1 cellular context compared by ENCODE assay signal in genomic region chr2:26008851-26009566, GRCh38.
TF ChIP-seq lines count a peak whose summit lies in the region.

No MANE protein-coding gene starts in this region.

TF ChIP-seq in HepG2, 621 proteins besides CTCF, POLR2A, EP300 and RAD21 (continued from another document):
- TF ChIP-seq MYPOP (CRISPR knock-in tag; IDR thresholded peaks at IDR 0.05) (no peak), ZFP36 (IDR thresholded peaks at IDR 0.05; ENCODE audit: borderline replicate concordance, low read depth, low read length, partially characterized antibody) (no peak), CREB3 (CRISPR knock-in tag; IDR thresholded peaks at IDR 0.05) (no peak), NFIB (CRISPR knock-in tag; IDR thresholded peaks at IDR 0.05; ENCODE audit: borderline replicate concordance) (no peak), IKZF4 (CRISPR knock-in tag; IDR thresholded peaks at IDR 0.05; ENCODE audit: borderline replicate concordance, low read depth, not compliant biosample characterization) (no peak), CEBPB (IDR thresholded peaks at IDR 0.05; ENCODE audit: borderline replicate concordance, low read depth, low read length) (0 out of 2 replicates have a peak, but pooled peaks have one; percentile 1), FOSL2 (CRISPR knock-in tag; IDR thresholded peaks at IDR 0.05) (peak; percentile 43; the same call in 1 of the 2 replicates), KMT2A (CRISPR knock-in tag; IDR thresholded peaks at IDR 0.05) (no peak), MAFF (IDR thresholded peaks at IDR 0.05; ENCODE audit: low read depth, low read length) (peak; percentile 55; the same call in 1 of the 2 replicates), HDAC1 (CRISPR knock-in tag; IDR thresholded peaks at IDR 0.05) (no peak), MIXL1 (CRISPR knock-in tag; IDR thresholded peaks at IDR 0.05) (no peak), SIX4 (CRISPR knock-in tag; IDR thresholded peaks at IDR 0.05) (no peak), HDAC6 (IDR thresholded peaks at IDR 0.05; ENCODE audit: low read depth, low read length) (no peak), ARID3A (IDR thresholded peaks at IDR 0.05; ENCODE audit: low read depth, low read length) (no peak), TGIF2 (CRISPR knock-in tag; IDR thresholded peaks at IDR 0.05) (0 out of 2 replicates have a peak, but pooled peaks have one; percentile 33), HDAC2 (CRISPR knock-in tag; IDR thresholded peaks at IDR 0.05) (no peak), NR2F6 (IDR thresholded peaks at IDR 0.05) (no peak), NR2F6 (CRISPR knock-in tag; IDR thresholded peaks at IDR 0.05) (no peak), EZH2 (conservative IDR thresholded peaks at IDR 0.05; ENCODE audit: low read depth, low read length) (no peak), GABPA (IDR thresholded peaks at IDR 0.05; ENCODE audit: low read depth, low read length) (no peak), GABPA (CRISPR knock-in tag; IDR thresholded peaks at IDR 0.05; ENCODE audit: low read depth) (no peak), ZNF441 (CRISPR knock-in tag; IDR thresholded peaks at IDR 0.05; ENCODE audit: borderline replicate concordance) (no peak), MAFK (conservative IDR thresholded peaks at IDR 0.05 in 1 of 2, IDR thresholded peaks at IDR 0.05 in 1 of 2; ENCODE audit: low read length in 2 of 2) (peak; percentile 51 to 59; a peak in 3 of 4 replicates), ZNF281 (CRISPR knock-in tag; IDR thresholded peaks at IDR 0.05; ENCODE audit: borderline replicate concordance) (no peak), RELA (CRISPR knock-in tag; IDR thresholded peaks at IDR 0.05) (no peak), BRD4 (CRISPR knock-in tag; IDR thresholded peaks at IDR 0.05) (no peak)
- TF ChIP-seq, protein P1, sequence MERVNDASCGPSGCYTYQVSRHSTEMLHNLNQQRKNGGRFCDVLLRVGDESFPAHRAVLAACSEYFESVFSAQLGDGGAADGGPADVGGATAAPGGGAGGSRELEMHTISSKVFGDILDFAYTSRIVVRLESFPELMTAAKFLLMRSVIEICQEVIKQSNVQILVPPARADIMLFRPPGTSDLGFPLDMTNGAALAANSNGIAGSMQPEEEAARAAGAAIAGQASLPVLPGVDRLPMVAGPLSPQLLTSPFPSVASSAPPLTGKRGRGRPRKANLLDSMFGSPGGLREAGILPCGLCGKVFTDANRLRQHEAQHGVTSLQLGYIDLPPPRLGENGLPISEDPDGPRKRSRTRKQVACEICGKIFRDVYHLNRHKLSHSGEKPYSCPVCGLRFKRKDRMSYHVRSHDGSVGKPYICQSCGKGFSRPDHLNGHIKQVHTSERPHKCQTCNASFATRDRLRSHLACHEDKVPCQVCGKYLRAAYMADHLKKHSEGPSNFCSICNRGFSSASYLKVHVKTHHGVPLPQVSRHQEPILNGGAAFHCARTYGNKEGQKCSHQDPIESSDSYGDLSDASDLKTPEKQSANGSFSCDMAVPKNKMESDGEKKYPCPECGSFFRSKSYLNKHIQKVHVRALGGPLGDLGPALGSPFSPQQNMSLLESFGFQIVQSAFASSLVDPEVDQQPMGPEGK (CRISPR knock-in tag; IDR thresholded peaks at IDR 0.05) = no peak
- TF ChIP-seq, protein P2, sequence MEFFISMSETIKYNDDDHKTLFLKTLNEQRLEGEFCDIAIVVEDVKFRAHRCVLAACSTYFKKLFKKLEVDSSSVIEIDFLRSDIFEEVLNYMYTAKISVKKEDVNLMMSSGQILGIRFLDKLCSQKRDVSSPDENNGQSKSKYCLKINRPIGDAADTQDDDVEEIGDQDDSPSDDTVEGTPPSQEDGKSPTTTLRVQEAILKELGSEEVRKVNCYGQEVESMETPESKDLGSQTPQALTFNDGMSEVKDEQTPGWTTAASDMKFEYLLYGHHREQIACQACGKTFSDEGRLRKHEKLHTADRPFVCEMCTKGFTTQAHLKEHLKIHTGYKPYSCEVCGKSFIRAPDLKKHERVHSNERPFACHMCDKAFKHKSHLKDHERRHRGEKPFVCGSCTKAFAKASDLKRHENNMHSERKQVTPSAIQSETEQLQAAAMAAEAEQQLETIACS (CRISPR knock-in tag; IDR thresholded peaks at IDR 0.05) = no peak
- TF ChIP-seq, protein P3, sequence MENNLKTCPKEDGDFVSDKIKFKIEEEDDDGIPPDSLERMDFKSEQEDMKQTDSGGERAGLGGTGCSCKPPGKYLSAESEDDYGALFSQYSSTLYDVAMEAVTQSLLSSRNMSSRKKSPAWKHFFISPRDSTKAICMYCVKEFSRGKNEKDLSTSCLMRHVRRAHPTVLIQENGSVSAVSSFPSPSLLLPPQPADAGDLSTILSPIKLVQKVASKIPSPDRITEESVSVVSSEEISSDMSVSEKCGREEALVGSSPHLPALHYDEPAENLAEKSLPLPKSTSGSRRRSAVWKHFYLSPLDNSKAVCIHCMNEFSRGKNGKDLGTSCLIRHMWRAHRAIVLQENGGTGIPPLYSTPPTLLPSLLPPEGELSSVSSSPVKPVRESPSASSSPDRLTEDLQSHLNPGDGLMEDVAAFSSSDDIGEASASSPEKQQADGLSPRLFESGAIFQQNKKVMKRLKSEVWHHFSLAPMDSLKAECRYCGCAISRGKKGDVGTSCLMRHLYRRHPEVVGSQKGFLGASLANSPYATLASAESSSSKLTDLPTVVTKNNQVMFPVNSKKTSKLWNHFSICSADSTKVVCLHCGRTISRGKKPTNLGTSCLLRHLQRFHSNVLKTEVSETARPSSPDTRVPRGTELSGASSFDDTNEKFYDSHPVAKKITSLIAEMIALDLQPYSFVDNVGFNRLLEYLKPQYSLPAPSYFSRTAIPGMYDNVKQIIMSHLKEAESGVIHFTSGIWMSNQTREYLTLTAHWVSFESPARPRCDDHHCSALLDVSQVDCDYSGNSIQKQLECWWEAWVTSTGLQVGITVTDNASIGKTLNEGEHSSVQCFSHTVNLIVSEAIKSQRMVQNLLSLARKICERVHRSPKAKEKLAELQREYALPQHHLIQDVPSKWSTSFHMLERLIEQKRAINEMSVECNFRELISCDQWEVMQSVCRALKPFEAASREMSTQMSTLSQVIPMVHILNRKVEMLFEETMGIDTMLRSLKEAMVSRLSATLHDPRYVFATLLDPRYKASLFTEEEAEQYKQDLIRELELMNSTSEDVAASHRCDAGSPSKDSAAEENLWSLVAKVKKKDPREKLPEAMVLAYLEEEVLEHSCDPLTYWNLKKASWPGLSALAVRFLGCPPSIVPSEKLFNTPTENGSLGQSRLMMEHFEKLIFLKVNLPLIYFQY (CRISPR knock-in tag; IDR thresholded peaks at IDR 0.05; ENCODE audit: borderline replicate concordance) = no peak
- TF ChIP-seq, protein P4, sequence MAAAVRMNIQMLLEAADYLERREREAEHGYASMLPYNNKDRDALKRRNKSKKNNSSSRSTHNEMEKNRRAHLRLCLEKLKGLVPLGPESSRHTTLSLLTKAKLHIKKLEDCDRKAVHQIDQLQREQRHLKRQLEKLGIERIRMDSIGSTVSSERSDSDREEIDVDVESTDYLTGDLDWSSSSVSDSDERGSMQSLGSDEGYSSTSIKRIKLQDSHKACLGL (CRISPR knock-in tag; IDR thresholded peaks at IDR 0.05) = no peak
